Comparison of ENCODE assay signal across 13 cellular contexts in the genomic region with DNA sequence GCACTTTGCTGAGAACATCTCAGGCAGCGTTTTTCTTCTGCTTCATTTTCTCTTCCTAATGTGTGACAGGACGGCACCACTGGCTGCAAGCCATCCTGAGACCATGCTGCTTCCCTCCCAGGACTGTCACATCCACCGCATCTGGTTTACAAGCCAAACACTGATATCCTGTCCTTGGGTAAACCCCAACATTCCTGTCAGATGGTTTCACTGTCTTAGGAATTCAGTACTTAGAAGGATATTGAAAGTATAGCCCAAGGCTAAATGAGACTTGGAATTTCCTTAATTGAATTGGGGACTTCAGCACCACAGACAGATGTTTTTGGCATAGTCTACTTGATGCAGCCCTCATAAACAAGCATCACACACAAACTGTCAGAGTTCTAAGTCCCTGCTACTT.
A peak's percentile ranks its signal among the peaks of the same experiment; 100 is the strongest.
DNase-seq lines count a peak whose midpoint lies in the region; ATAC-seq and TF ChIP-seq lines count a peak whose summit lies in the region.
"Had no signal": no experiment of that assay in that cellular context is flagged by ENCODE, and none has a peak within 500 bp of the region (broad histone marks: within the 10 kb centered on the region; RNA-seq: fewer than 3 reads in every experiment).

No MANE protein-coding gene starts in this region.

- no peaks in the 10 kb centered on the region for H3K36me3 ChIP-seq in hepatocyte (replicated peaks; ENCODE audit: insufficient read depth, low read depth)
- H3K36me3 ChIP-seq in sigmoid colon: no peaks in the 10 kb centered on the region
- H3K36me3 ChIP-seq: ovary had no signal

- H3K4me3 Mint-ChIP-seq in HFFc6: peak overlapping the region; percentile 54; the same call in 1 of the 2 replicates
- H3K4me3 Mint-ChIP-seq: memory B cell had no signal

- no peaks in the 10 kb centered on the region for H3K4me1 ChIP-seq in hepatocyte (ENCODE audit: insufficient read depth)
- H3K4me1 ChIP-seq in sigmoid colon: peaks cover 0 to 7% (median 1%) of the 10 kb centered on the region in 4 donors

- WGBS in hepatocyte (ENCODE audit: low lambda C conversion rate, missing lambda C conversion rate): 27% methylated on average over 3 of the region's 3 CpGs
- WGBS in sigmoid colon, 2 donors: 25 to 58% methylated on average over 3 of the region's 3 CpGs

- ATAC-seq in HG02885 (IDR thresholded peaks at IDR 0.05; ENCODE audit: poor library complexity, unreplicated experiment): no peak

- no peaks in the 10 kb centered on the region for H3K9me3 Mint-ChIP-seq in HFFc6

- H3K9me2 ChIP-seq in hepatocyte (replicated peaks; ENCODE audit: insufficient read depth): no peaks in the 10 kb centered on the region

- TF ChIP-seq POLR2A in sigmoid colon (IDR thresholded peaks at IDR 0.05): no peak

- intact Hi-C loops in sigmoid colon (cut with DNase I): no loop called here

- CTCF ChIA-PET in AG04450 (lab: Charles Lee): no interaction called here

- POLR2A ChIA-PET in AG04450 (lab: Yijun Ruan, JAX): no interaction called here

- TF ChIP-seq CTCF in AG04450 (IDR thresholded peaks at IDR 0.05; ENCODE audit: low read depth, low read length): no peak
- no peak for TF ChIP-seq CTCF in HFFc6 (IDR thresholded peaks at IDR 0.05)
- no peak for TF ChIP-seq CTCF in astrocyte of the cerebellum (IDR thresholded peaks at IDR 0.05; ENCODE audit: low read depth, low read length, missing control alignments)
- TF ChIP-seq CTCF in hepatocyte (IDR thresholded peaks at IDR 0.05; ENCODE audit: poor library complexity): no peak
- TF ChIP-seq CTCF in sigmoid colon (IDR thresholded peaks at IDR 0.05): no peak

- H3K36me3 Mint-ChIP-seq in HFFc6 (ENCODE audit: low read depth): no peaks in the 10 kb centered on the region
- H3K36me3 Mint-ChIP-seq: memory B cell had no signal

- no peaks in the 10 kb centered on the region for H3K79me2 ChIP-seq in hepatocyte

- no peaks in the 10 kb centered on the region for H4K20me1 ChIP-seq in hepatocyte (ENCODE audit: insufficient read depth, poor library complexity, severe bottlenecking)

- H2AFZ ChIP-seq in hepatocyte: no peak overlapping the region

- TF ChIP-seq EP300 in sigmoid colon (IDR thresholded peaks at IDR 0.05): no peak

- DNase-seq in AG04450 (ENCODE audit: low read depth, low spot score) (peak; percentile 16), HFFc6 (peak; percentile 92), astrocyte of the cerebellum (ENCODE audit: low read depth) (peak; percentile 61), hepatocyte (ENCODE audit: low spot score) (peak; percentile 21), NCI-H774 (lab: John Stamatoyannopoulos, UW) (no peak), sigmoid colon (no peak), T-helper 1 cell (no peak)
- DNase-seq: activated CD4-positive, alpha-beta T cell treated with anti-CD3 and anti-CD28 coated beads for 4 hours; NCI-H1436 treated with DMSO at 0.1 percent for 48 hours; ovary had no signal

- H3K9me3 ChIP-seq in AG04450 (ENCODE audit: control insufficient read depth, insufficient read depth, low read length): no peaks in the 10 kb centered on the region
- no peaks in the 10 kb centered on the region for H3K9me3 ChIP-seq in hepatocyte (ENCODE audit: low read depth)
- no peaks in the 10 kb centered on the region for H3K9me3 ChIP-seq in sigmoid colon
- H3K9me3 ChIP-seq: ovary had no signal

- peaks cover 14% of the 10 kb centered on the region for H3K27me3 Mint-ChIP-seq in HFFc6 (ENCODE audit: insufficient read depth)
- H3K27me3 Mint-ChIP-seq: memory B cell had no signal

- H3K4me2 ChIP-seq in hepatocyte: no peak overlapping the region

- peaks cover 4% of the 10 kb centered on the region for H3K27me3 ChIP-seq in AG04450 (ENCODE audit: control insufficient read depth, insufficient read depth, low read length)
- no peaks in the 10 kb centered on the region for H3K27me3 ChIP-seq in hepatocyte
- H3K27me3 ChIP-seq in sigmoid colon: no peaks in the 10 kb centered on the region
- H3K27me3 ChIP-seq: ovary had no signal

- H3K27ac Mint-ChIP-seq in HFFc6: no peak overlapping the region; the same call in 1 of the 2 replicates
- H3K27ac Mint-ChIP-seq: memory B cell had no signal

- in situ Hi-C loops in astrocyte of the cerebellum (cut with HindIII; ENCODE audit: low sequenced_read_pairs): no loop called here

- H3K4me1 Mint-ChIP-seq in HFFc6 (ENCODE audit: low read depth): peaks cover 25% of the 10 kb centered on the region

- H3K4me3 ChIP-seq in AG04450 (ENCODE audit: low read depth, low read length) (no peak overlapping the region), astrocyte of the cerebellum (ENCODE audit: low read depth, low read length) (no peak overlapping the region), hepatocyte (no peak overlapping the region), sigmoid colon (no peak overlapping the region)
- H3K4me3 ChIP-seq: ovary had no signal

- H3K27ac ChIP-seq in AG04450 (ENCODE audit: low read depth, low read length): no peak overlapping the region
- no peak overlapping the region for H3K27ac ChIP-seq in hepatocyte
- no peak overlapping the region for H3K27ac ChIP-seq in sigmoid colon
- H3K27ac ChIP-seq: C4-2B, ovary had no signal

Comparison
In these comparisons a context has a peak if more than half of its experiments do, and no peak if none do; other contexts are left out.
1. DNase-seq: peak in AG04450 (single experiment), HFFc6 (single experiment), astrocyte of the cerebellum (single experiment) and hepatocyte (single experiment); none in NCI-H774 (single experiment), sigmoid colon (single experiment) and T-helper 1 cell (0 of 5).